ENCODE assay signal across 20 cellular contexts in the genomic region with DNA sequence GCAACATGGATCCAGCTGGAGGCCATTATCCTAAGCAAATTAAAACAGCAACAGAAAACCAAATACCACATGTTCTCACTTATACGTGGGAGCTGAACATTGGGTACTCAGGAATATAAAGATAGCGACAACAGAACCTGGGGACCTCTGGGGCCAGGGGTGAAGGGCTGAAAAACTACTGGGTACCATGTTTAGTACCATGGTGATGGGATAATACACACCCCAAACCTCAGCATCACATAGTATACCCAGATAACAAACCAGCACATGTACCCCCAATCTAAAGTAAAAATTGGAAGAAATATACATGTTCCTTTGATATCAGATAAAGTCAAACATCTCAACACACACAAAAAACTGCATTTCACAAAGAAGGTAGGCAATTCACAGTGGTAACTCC.
A peak's percentile ranks its signal among the peaks of the same experiment; 100 is the strongest.
DNase-seq lines count a peak whose midpoint lies in the region; ATAC-seq, FAIRE-seq and TF ChIP-seq lines count a peak whose summit lies in the region.
"Had no signal": no experiment of that assay in that cellular context is flagged by ENCODE, and none has a peak within 500 bp of the region (broad histone marks: within the 10 kb centered on the region; RNA-seq: fewer than 3 reads in every experiment).

No MANE protein-coding gene starts in this region.

- H3K9ac ChIP-seq in HUES48 (ENCODE audit: low read depth, low read length) (peak overlapping the region; percentile 75), H1 (replicated peaks in 1 of 4; ENCODE audit: extremely low read depth in 1 of 4, low read depth in 3 of 4, low read length in 3 of 4) (peak overlapping the region in 1 of 4 experiments; percentile 61; a peak in 3 of 7 replicates), iPS-15b (ENCODE audit: low read depth, low read length) (peak overlapping the region; percentile 72), neural progenitor cell (no peak overlapping the region)
- H3K9ac ChIP-seq: GM23248 had no signal

- H3K14ac ChIP-seq in H1 (ENCODE audit: insufficient read length), result no peak overlapping the region

- no peak overlapping the region for H4K8ac ChIP-seq in H1 (ENCODE audit: extremely low read depth, insufficient read depth, low read length)

- TF ChIP-seq EP300 in H1 (IDR thresholded peaks at IDR 0.05; ENCODE audit: borderline replicate concordance in 1 of 2, low read depth in 2 of 2, low read length in 2 of 2), result no peak

- peaks cover 1% of the 10 kb centered on the region for H3K27me3 Mint-ChIP-seq in neural progenitor cell (ENCODE audit: insufficient read depth, low read depth)
- H3K27me3 Mint-ChIP-seq in activated T-helper 17 cell treated with anti-CD3 and anti-CD28 coated beads, Interleukin-2, amount 50 U/mL, for 72 hours, result no peaks in the 10 kb centered on the region
- H3K27me3 Mint-ChIP-seq: CD4-positive, alpha-beta memory T cell had no signal

- H3K4me2 ChIP-seq in H1 (ENCODE audit: insufficient read depth in 1 of 2, low read depth in 2 of 2, low read length in 2 of 2) (peak overlapping the region; percentile 67 to 79), neural progenitor cell (no peak overlapping the region)
- H3K4me2 ChIP-seq: A549 had no signal

- H4K20me1 ChIP-seq in H1 (replicated peaks in 1 of 2; ENCODE audit: control insufficient read depth in 1 of 2, insufficient read depth in 2 of 2, low read length in 2 of 2) (peaks cover 0 to 5% of the 10 kb centered on the region in 2 experiments), neural progenitor cell (ENCODE audit: low read depth) (no peaks in the 10 kb centered on the region)

- H3K4me1 Mint-ChIP-seq in neural progenitor cell, result no peaks in the 10 kb centered on the region
- H3K4me1 Mint-ChIP-seq in activated T-helper 17 cell treated with anti-CD3 and anti-CD28 coated beads, Interleukin-2, amount 50 U/mL, for 72 hours, result no peaks in the 10 kb centered on the region
- H3K4me1 Mint-ChIP-seq: CD4-positive, alpha-beta memory T cell had no signal

- H3K36me3 ChIP-seq in HUES48 (ENCODE audit: control insufficient read depth, insufficient read depth, low read length) (peaks cover 58% of the 10 kb centered on the region), H1 (ENCODE audit: control insufficient read depth in 2 of 4, insufficient read depth in 4 of 4, low read length in 3 of 4) (peaks cover 3 to 62% (median 16%) of the 10 kb centered on the region in 4 experiments; a peak in 6 of 8 replicates), iPS-15b (ENCODE audit: control insufficient read depth, insufficient read depth, low read length) (no peaks in the 10 kb centered on the region), neural progenitor cell (no peaks in the 10 kb centered on the region)
- H3K36me3 ChIP-seq: BE2C had no signal

- H3K36me3 Mint-ChIP-seq in neural progenitor cell, result no peaks in the 10 kb centered on the region
- H3K36me3 Mint-ChIP-seq in activated T-helper 17 cell treated with anti-CD3 and anti-CD28 coated beads, Interleukin-2, amount 50 U/mL, for 72 hours (ENCODE audit: low read depth), result no peaks in the 10 kb centered on the region
- H3K36me3 Mint-ChIP-seq: CD4-positive, alpha-beta memory T cell had no signal

- H2AFZ ChIP-seq in H1 (ENCODE audit: low read length) (no peak overlapping the region), neural progenitor cell (replicated peaks) (peak overlapping the region; percentile 46)
- H2AFZ ChIP-seq: GM23248 had no signal

- WGBS in H1 (ENCODE audit: extremely low coverage in 1 of 2, insufficient coverage in 1 of 2, insufficient read length in 1 of 2, insufficient replicate concordance in 2 of 2, low coverage in 1 of 2, low lambda C conversion rate in 2 of 2, missing lambda C conversion rate in 1 of 2), 2 experiments, result 5% methylated on average over 2 of the region's 2 CpGs; no CpG with 5 or more reads in 1 of the 2 experiments

- no peak for DNase-seq in H1 (ENCODE audit: low read depth in 1 of 2, low spot score in 2 of 2)
- no peak for DNase-seq in neural progenitor cell (ENCODE audit: low spot score)
- no peak for DNase-seq in cardiac septum (ENCODE audit: low spot score)
- DNase-seq in NCI-H345 treated with DMSO at 0.1 percent for 48 hours (lab: John Stamatoyannopoulos, UW; ENCODE audit: unreplicated experiment), result no peak
- DNase-seq: BE2C; CD4-positive, alpha-beta memory T cell; DMS79 treated with DMSO at 0.1 percent for 48 hours; EL; GDM1; GM23248; HCEC 1CT; HFFc6 had no signal

- H3K9me3 Mint-ChIP-seq in neural progenitor cell, result peaks cover 8% of the 10 kb centered on the region
- H3K9me3 Mint-ChIP-seq in activated T-helper 17 cell treated with anti-CD3 and anti-CD28 coated beads, Interleukin-2, amount 50 U/mL, for 72 hours, result peaks cover 29% of the 10 kb centered on the region

- no peak overlapping the region for H3K56ac ChIP-seq in H1 (replicated peaks; ENCODE audit: insufficient read length, low read depth, low read length)

- no peak for TF ChIP-seq POLR2A in H1 (IDR thresholded peaks at IDR 0.05; ENCODE audit: control extremely low read depth in 1 of 2, low read depth in 2 of 2, low read length in 2 of 2)

- no peak overlapping the region for H2BK15ac ChIP-seq in H1 (ENCODE audit: low read length)

- no peak overlapping the region for H3K4ac ChIP-seq in H1 (replicated peaks; ENCODE audit: insufficient read length, low read depth, low read length)

- intact Hi-C loops in cardiac septum (cut with DNase I), result no loop called here

- H3K27ac Mint-ChIP-seq in neural progenitor cell, result no peak overlapping the region
- no peak overlapping the region for H3K27ac Mint-ChIP-seq in activated T-helper 17 cell treated with anti-CD3 and anti-CD28 coated beads, Interleukin-2, amount 50 U/mL, for 72 hours
- H3K27ac Mint-ChIP-seq: CD4-positive, alpha-beta memory T cell; HFFc6 had no signal

- H4K91ac ChIP-seq in H1 (replicated peaks; ENCODE audit: insufficient read length, low read length), result no peak overlapping the region

- H2BK12ac ChIP-seq in H1 (ENCODE audit: low read depth, low read length), result no peak overlapping the region; the same call in 1 of the 2 replicates

- POLR2A ChIA-PET in H1 (lab: Charles Lee; ENCODE audit: partially characterized antibody), result interaction anchor here (0.6 to 2.7 kb wide), 9 partner anchors 8 to 1799 kb away, joined by 3 to 15 read pairs (median 4); no protein-coding TSS in a partner anchor

- H3K18ac ChIP-seq in H1 (ENCODE audit: extremely low read depth, low read length), result no peak overlapping the region; the same call in 1 of the 2 replicates

- H3K79me2 ChIP-seq in H1 (ENCODE audit: control insufficient read depth in 1 of 2, insufficient read depth in 2 of 2, low read length in 2 of 2) (peaks cover 30 to 90% of the 10 kb centered on the region in 2 experiments; a peak in 3 of 4 replicates), neural progenitor cell (ENCODE audit: low read depth) (peaks cover 16% of the 10 kb centered on the region)

- H3K23ac ChIP-seq in H1 (ENCODE audit: insufficient read length), result no peak overlapping the region

- CTCF ChIA-PET in H1 (lab: Charles Lee; ENCODE audit: partially characterized antibody), result no interaction called here

- peaks cover 28% of the 10 kb centered on the region for H3K4me1 ChIP-seq in HUES48 (ENCODE audit: control insufficient read depth, insufficient read depth, low read length)
- peaks cover 0 to 11% (median under 1%) of the 10 kb centered on the region in 4 experiments; a peak in 3 of 7 replicates for H3K4me1 ChIP-seq in H1 (replicated peaks in 1 of 4; ENCODE audit: control insufficient read depth in 3 of 4, insufficient read depth in 4 of 4, low read length in 3 of 4)
- peaks cover 4% of the 10 kb centered on the region for H3K4me1 ChIP-seq in iPS-15b (ENCODE audit: control insufficient read depth, insufficient read depth, low read length)
- no peaks in the 10 kb centered on the region for H3K4me1 ChIP-seq in neural progenitor cell
- H3K4me1 ChIP-seq: A549, BE2C had no signal

- 0 out of 2 replicates have a peak, but pooled peaks cover 2% of the 10 kb centered on the region for H3K79me1 ChIP-seq in H1 (ENCODE audit: low read depth, low read length)

- no peak for ATAC-seq in activated T-helper 17 cell treated with anti-CD3 and anti-CD28 coated beads, Interleukin-2, amount 50 U/mL, for 72 hours (replicated peaks)
- no peak for ATAC-seq in GM21528 (IDR thresholded peaks at IDR 0.05; ENCODE audit: low FRiP score, unreplicated experiment)
- ATAC-seq: A549, K562 had no signal

- TF ChIP-seq CTCF in H1 (IDR thresholded peaks at IDR 0.05; ENCODE audit: control extremely low read depth in 1 of 3, insufficient read depth in 1 of 3, low read depth in 1 of 3, low read length in 3 of 3) (no peak), neural progenitor cell (IDR thresholded peaks at IDR 0.05) (no peak)

- FAIRE-seq in H1 (lab: Jason Lieb, UNC), result no peak
- FAIRE-seq: A549, GM12892, K562 had no signal

- peak overlapping the region; percentile 95 for H4K5ac ChIP-seq in H1 (ENCODE audit: insufficient read length, low read depth, low read length)

- H3K9me3 ChIP-seq in HUES48 (ENCODE audit: control insufficient read depth, insufficient read depth, low read length) (no peaks in the 10 kb centered on the region), H1 (ENCODE audit: insufficient read depth in 2 of 2, low read depth in 1 of 2, low read length in 1 of 2) (no peaks in the 10 kb centered on the region), iPS-15b (ENCODE audit: control insufficient read depth, insufficient read depth, low read length) (no peaks in the 10 kb centered on the region), neural progenitor cell (ENCODE audit: low read depth) (no peaks in the 10 kb centered on the region)
- H3K9me3 ChIP-seq: A549, BE2C had no signal

- H3K4me3 Mint-ChIP-seq in neural progenitor cell, result no peak overlapping the region
- H3K4me3 Mint-ChIP-seq in activated T-helper 17 cell treated with anti-CD3 and anti-CD28 coated beads, Interleukin-2, amount 50 U/mL, for 72 hours, result no peak overlapping the region
- H3K4me3 Mint-ChIP-seq: CD4-positive, alpha-beta memory T cell; HFFc6 had no signal

- peak overlapping the region; percentile 80 for H3K4me3 ChIP-seq in HUES48 (ENCODE audit: low read depth, low read length)
- H3K4me3 ChIP-seq in H1 (ENCODE audit: extremely low read depth in 1 of 4, insufficient read depth in 2 of 4, low read depth in 3 of 4, low read length in 4 of 4), result peak overlapping the region; percentile 37 to 67 (median 47)
- peak overlapping the region; percentile 66 for H3K4me3 ChIP-seq in iPS-15b (ENCODE audit: low read depth, low read length)
- no peak overlapping the region for H3K4me3 ChIP-seq in neural progenitor cell
- H3K4me3 ChIP-seq: A549, GM23248, K562 had no signal

- TF ChIP-seq RAD21 in H1 (IDR thresholded peaks at IDR 0.05 in 1 of 2, conservative IDR thresholded peaks at IDR 0.05 in 1 of 2; ENCODE audit: low read depth in 2 of 2, low read length in 2 of 2), result no peak

- H2BK20ac ChIP-seq in H1 (ENCODE audit: low read length), result no peak overlapping the region

- H3K23me2 ChIP-seq in H1 (ENCODE audit: low read depth, low read length), result peaks cover 9% of the 10 kb centered on the region

- H3K27ac ChIP-seq in HUES48 (ENCODE audit: low read depth, low read length) (peak overlapping the region; percentile 84), H1 (ENCODE audit: low read depth, low read length) (peak overlapping the region; percentile 49; the same call in 1 of the 2 replicates), neural progenitor cell (no peak overlapping the region)
- H3K27ac ChIP-seq: A549, C4-2B, GM23248 had no signal

- no peaks in the 10 kb centered on the region for H3K27me3 ChIP-seq in HUES48 (ENCODE audit: control insufficient read depth, insufficient read depth, low read length)
- H3K27me3 ChIP-seq in H1 (replicated peaks in 1 of 4; ENCODE audit: control insufficient read depth in 3 of 4, extremely low read depth in 1 of 4, insufficient read depth in 3 of 4, low read length in 3 of 4), result no peaks in the 10 kb centered on the region
- H3K27me3 ChIP-seq in iPS-15b (ENCODE audit: control insufficient read depth, insufficient read depth, low read length), result no peaks in the 10 kb centered on the region
- peaks cover 20% of the 10 kb centered on the region for H3K27me3 ChIP-seq in neural progenitor cell
- H3K27me3 ChIP-seq: BE2C had no signal

- peak overlapping the region; percentile 69 for H2BK120ac ChIP-seq in H1 (replicated peaks; ENCODE audit: low read depth, low read length)

- H3F3A ChIP-seq in neural progenitor cell (ENCODE audit: low read depth), result no peaks in the 10 kb centered on the region

- H2AK5ac ChIP-seq in H1 (ENCODE audit: low read depth, low read length), result no peak overlapping the region

- H2BK5ac ChIP-seq in H1 (ENCODE audit: low read depth, low read length), result peak overlapping the region; percentile 71; the same call in 1 of the 2 replicates
